In the genomic region with DNA sequence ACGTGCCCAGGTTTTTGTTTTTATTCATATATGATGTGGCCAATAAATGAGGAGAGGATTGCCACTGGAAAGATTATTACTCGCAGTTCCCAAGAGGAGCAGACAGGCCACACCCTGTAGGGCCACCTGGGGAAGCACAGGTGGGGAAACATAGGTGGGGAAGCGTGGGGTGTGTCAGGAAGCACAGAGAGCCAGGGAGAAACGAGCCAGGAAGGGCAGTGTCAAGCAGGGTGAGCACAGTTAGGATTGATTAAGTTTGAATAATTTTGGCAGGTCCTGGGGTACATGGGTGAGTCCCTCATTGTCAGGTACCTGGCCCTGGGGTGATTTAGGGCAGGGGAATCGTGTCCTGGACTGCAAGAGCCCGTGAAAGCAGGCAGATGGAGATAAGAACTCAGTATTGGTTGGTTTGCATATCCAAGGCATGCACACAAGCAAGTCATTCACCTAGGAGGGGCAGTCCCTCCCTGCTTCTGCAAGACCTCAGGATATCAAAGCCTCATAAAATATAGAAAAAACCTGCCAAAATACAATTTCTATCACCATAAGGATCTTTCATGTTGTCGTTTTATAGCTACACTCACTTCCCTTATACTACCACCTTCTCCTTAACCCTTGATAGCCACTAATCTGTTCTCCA, we compare ENCODE assay signal across 15 cellular contexts. TPM values are rescaled to one million over a fixed set of nuclear protein-coding genes. Genes with fewer than 3 reads are reported as not detected.
A peak's percentile ranks its signal among the peaks of the same experiment; 100 is the strongest.
DNase-seq lines count a peak whose midpoint lies in the region; ATAC-seq and TF ChIP-seq lines count a peak whose summit lies in the region.
"Had no signal": no experiment of that assay in that cellular context is flagged by ENCODE, and none has a peak within 500 bp of the region (broad histone marks: within the 10 kb centered on the region; RNA-seq: fewer than 3 reads in every experiment).

No MANE protein-coding gene starts in this region.

- H3K79me2 ChIP-seq in PC-3 (ENCODE audit: low read length) (peaks cover 7% of the 10 kb centered on the region; the same call in 1 of the 2 replicates), Karpas-422 (ENCODE audit: low read length) (no peaks in the 10 kb centered on the region)

- H4K20me1 ChIP-seq in PC-3 (ENCODE audit: low read length) (no peaks in the 10 kb centered on the region), Karpas-422 (ENCODE audit: insufficient read depth, low read depth, low read length) (no peaks in the 10 kb centered on the region)

- H3K9ac ChIP-seq in PC-3 (ENCODE audit: low read length) (no peak overlapping the region), Karpas-422 (ENCODE audit: low read length) (no peak overlapping the region)
- H3K9ac ChIP-seq: parathyroid adenoma had no signal

- CTCF ChIA-PET in PC-3 (lab: Charles Lee): no interaction called here

- peaks cover 11% of the 10 kb centered on the region for H3K36me3 ChIP-seq in PC-3 (ENCODE audit: low read depth, low read length)
- no peaks in the 10 kb centered on the region for H3K36me3 ChIP-seq in Karpas-422 (ENCODE audit: insufficient read depth, low read length)

- TF ChIP-seq CTCF in PC-3 (conservative IDR thresholded peaks at IDR 0.05; ENCODE audit: low read depth, low read length): no peak
- TF ChIP-seq CTCF in foreskin keratinocyte (conservative IDR thresholded peaks at IDR 0.05): no peak

- H3K27ac ChIP-seq in PC-3 (ENCODE audit: low read length) (peak overlapping the region; percentile 38), foreskin keratinocyte (no peak overlapping the region), skin epidermis (peak overlapping the region in 13 of 21 experiments; percentile 33 to 79 (median 62)), Karpas-422 (ENCODE audit: low read length) (no peak overlapping the region)
- H3K27ac ChIP-seq: parathyroid adenoma had no signal

- H3K27me3 ChIP-seq in PC-3 (ENCODE audit: low read length) (no peaks in the 10 kb centered on the region), foreskin keratinocyte (no peaks in the 10 kb centered on the region), Karpas-422 (ENCODE audit: low read length) (no peaks in the 10 kb centered on the region)

- no TSS peak for BruUV-seq in PC-3 (replicated peaks; lab: Mats Ljungman, UMichigan)

- DNase-seq in D341Med (ENCODE audit: low spot score) (peak; percentile 14), PC-3 (peak; percentile 22), foreskin keratinocyte (no peak), Karpas-422 (no peak), nucleus accumbens (lab: John Stamatoyannopoulos, UW) (no peak)
- DNase-seq: activated CD8-positive, alpha-beta memory T cell treated with anti-CD3 and anti-CD28 coated beads, Interleukin-2, amount 50 U/mL, for 48 hours; activated naive CD4-positive, alpha-beta T cell treated with Interleukin-2 at 50 U/mL for 16 hours; KBM-7; kidney glomerular epithelial cell; stimulated activated naive CD4-positive, alpha-beta T cell treated with Interleukin-2 at 50 U/mL for 16 hours had no signal

- no peaks in the 10 kb centered on the region for H3F3A ChIP-seq in PC-3 (ENCODE audit: low read length, unreplicated experiment)

- H3K9me3 ChIP-seq in PC-3 (ENCODE audit: low read length): no peaks in the 10 kb centered on the region
- no peaks in the 10 kb centered on the region for H3K9me3 ChIP-seq in Karpas-422 (ENCODE audit: low read length)

- no peak overlapping the region for H3K4me3 ChIP-seq in PC-3 (ENCODE audit: low read length)
- no peak overlapping the region for H3K4me3 ChIP-seq in skin epidermis
- no peak overlapping the region for H3K4me3 ChIP-seq in Karpas-422 (ENCODE audit: low read length)

- POLR2A ChIA-PET in PC-3 (lab: Charles Lee; ENCODE audit: unreplicated experiment): no interaction called here

- H3K4me1 ChIP-seq in PC-3 (ENCODE audit: insufficient read depth, low read length): peaks cover 24% of the 10 kb centered on the region
- H3K4me1 ChIP-seq in foreskin keratinocyte: peaks cover 17% of the 10 kb centered on the region
- H3K4me1 ChIP-seq in Karpas-422 (ENCODE audit: low read length): no peaks in the 10 kb centered on the region
- H3K4me1 ChIP-seq: parathyroid adenoma had no signal

- ATAC-seq in PC-3 (peak; percentile 82), foreskin keratinocyte (peak; percentile 36), GM21360 (IDR thresholded peaks at IDR 0.05; ENCODE audit: unreplicated experiment) (no peak), GM21825 (IDR thresholded peaks at IDR 0.05; ENCODE audit: unreplicated experiment) (no peak)
- ATAC-seq: activated CD4-positive, CD25-positive, alpha-beta regulatory T cell treated with anti-CD3 and anti-CD28 coated beads, Interleukin-2, amount 50 U/mL, for 24 hours had no signal

- intact Hi-C loops in PC-3 (cut with micrococcal nuclease): no loop called here

- H3K9me2 ChIP-seq in PC-3 (replicated peaks; ENCODE audit: low read length) (no peaks in the 10 kb centered on the region), Karpas-422 (replicated peaks; ENCODE audit: insufficient read depth, low read length) (no peaks in the 10 kb centered on the region)

- H3K4me2 ChIP-seq in PC-3 (ENCODE audit: low read length) (peak overlapping the region; percentile 42), Karpas-422 (ENCODE audit: low read depth, low read length, poor library complexity, severe bottlenecking) (no peak overlapping the region)

- no peak overlapping the region for H2AFZ ChIP-seq in PC-3 (ENCODE audit: low read length)
- H2AFZ ChIP-seq in Karpas-422 (ENCODE audit: low read length): no peak overlapping the region
- H2AFZ ChIP-seq: parathyroid adenoma had no signal

RNA-seq across cellular contexts. Expression of a gene that starts 22.4 kb away (rescaled TPM):
- total RNA-seq in PC-3 (2014; rRNA removed) (7.2 and 9.6 TPM in 2 replicates), foreskin keratinocyte (3.1 and 4.7 TPM in 2 replicates)
- polyA plus RNA-seq in foreskin keratinocyte: 2.0 and 2.3 TPM in 2 replicates
- 0.25 TPM in 1 of 2 replicates, not detected in the other for total RNA-seq in Karpas-422 (2014; rRNA removed; shearing (Covaris generic); ENCODE audit: low replicate concordance)

Comparison
In these comparisons a context has a peak if more than half of its experiments do, and no peak if none do; other contexts are left out.
1. DNase-seq: peak in D341Med (single experiment) and PC-3 (single experiment); none in foreskin keratinocyte (0 of 2), Karpas-422 (single experiment) and nucleus accumbens (0 of 56).
2. ATAC-seq: peak in PC-3 (single experiment) and foreskin keratinocyte (single experiment); none in GM21360 (single experiment) and GM21825 (single experiment).
3. H3K27ac ChIP-seq: peak in PC-3 (single experiment) and skin epidermis (13 of 21); none in foreskin keratinocyte (single experiment) and Karpas-422 (single experiment).